Comparison of ENCODE assay signal across 17 cellular contexts in the genomic region with DNA sequence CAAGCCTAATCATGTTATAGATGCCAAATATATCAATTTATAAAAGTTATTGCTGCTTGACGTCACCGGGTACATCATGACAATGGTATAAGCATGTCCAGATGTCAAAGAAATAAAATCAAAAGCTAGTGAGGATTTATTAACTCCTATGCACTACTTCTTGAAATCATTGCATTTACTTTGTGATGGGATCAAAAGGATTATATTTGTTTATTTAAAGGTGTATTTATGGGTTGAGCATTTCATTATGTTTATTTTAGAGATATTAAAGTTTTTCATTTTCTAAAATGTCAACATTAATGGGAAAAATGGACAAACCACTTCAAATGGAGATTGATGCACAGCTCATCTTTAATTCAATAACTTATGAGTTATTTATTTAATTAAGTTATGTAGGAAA.
"Had no signal": no experiment of that assay in that cellular context is flagged by ENCODE, and none has a peak within 500 bp of the region (broad histone marks: within the 10 kb centered on the region; RNA-seq: fewer than 3 reads in every experiment).

No MANE protein-coding gene starts in this region.

- H3K9me3 ChIP-seq: SJCRH30 had no signal

- H3K36me3 ChIP-seq: SJCRH30 had no signal

- H3K27ac ChIP-seq: SJCRH30 had no signal

- H3K4me3 ChIP-seq: SJCRH30 had no signal

- ATAC-seq: SK-N-SH treated with all-trans-retinoic acid at 6 μM for 48 hours had no signal

- H3K4me1 ChIP-seq: SJCRH30 had no signal

- H3K27me3 ChIP-seq: SJCRH30 had no signal

- DNase-seq: Karpas-422; KBM-7; NCI-H1092; NCI-H1436; NCI-H187; NCI-H2029; NCI-H2081 treated with DMSO at 0.1 percent for 48 hours; NCI-H2171; NCI-H226; NCI-H510A; NCI-H524 treated with DMSO at 0.1 percent for 48 hours; NCI-H774; NK-92 treated with Interleukin-12 subunit alpha and Interleukin-12 subunit beta, amount 100 ng/mL, for 24 hours; OCI-M1; Right ventricle myocardium superior; SJCRH30 had no signal
